14 cellular contexts compared by ENCODE assay signal in genomic region chr2:23698733-23699391, GRCh38.
DNase-seq lines count a peak whose midpoint lies in the region; ATAC-seq and TF ChIP-seq lines count a peak whose summit lies in the region.
"Had no signal": no experiment of that assay in that cellular context is flagged by ENCODE, and none has a peak within 500 bp of the region (broad histone marks: within the 10 kb centered on the region; RNA-seq: fewer than 3 reads in every experiment).

No MANE protein-coding gene starts in this region.

- H3K4me2 ChIP-seq in fibroblast of lung (ENCODE audit: extremely low read depth, insufficient read depth, low read length), result peak overlapping the region; percentile 27

- no peaks in the 10 kb centered on the region for H3K79me2 ChIP-seq in fibroblast of lung (ENCODE audit: control insufficient read depth, insufficient read depth, low read length)

- H3K9me3 ChIP-seq in T-helper 17 cell (ENCODE audit: control insufficient read depth, low read length, poor library complexity, severe bottlenecking) (no peaks in the 10 kb centered on the region), fibroblast of lung (ENCODE audit: control insufficient read depth, insufficient read depth, low read depth, low read length) (no peaks in the 10 kb centered on the region), left lung (no peaks in the 10 kb centered on the region)

- H3K9me3 Mint-ChIP-seq in effector memory CD8-positive, alpha-beta T cell, result no peaks in the 10 kb centered on the region
- H3K9me3 Mint-ChIP-seq: activated CD8-positive, alpha-beta T cell treated with anti-CD3 and anti-CD28 coated beads for 36 hours; central memory CD8-positive, alpha-beta T cell; T-helper 2 cell treated with Interferon-gamma antibody and Interleukin-4, amounts not matched to agents 5 μg/mL and 100 μg/mL, for 36 hours had no signal

- no peak overlapping the region for H2AFZ ChIP-seq in fibroblast of lung (ENCODE audit: low read length)

- DNase-seq in M059J (ENCODE audit: low read depth) (peak; percentile 20), T-helper 17 cell (no peak), fibroblast of lung (ENCODE audit: low read depth in 2 of 2) (peak; percentile 43 to 70), pulmonary artery endothelial cell (ENCODE audit: low read depth, low spot score) (peak; percentile 22), left lung (no peak)
- no peak for DNase-seq in activated T-cell treated with anti-CD3 and anti-CD28 coated beads, Interleukin-2, amount 50 U/mL, for 1 hour
- no peak for DNase-seq in effector memory CD8-positive, alpha-beta T cell
- DNase-seq: activated CD8-positive, alpha-beta T cell treated with anti-CD3 and anti-CD28 coated beads for 36 hours; activated naive CD4-positive, alpha-beta T cell treated with Interleukin-2 at 50 U/mL for 16 hours; naive B cell had no signal

- no peak for TF ChIP-seq CTCF in fibroblast of lung (conservative IDR thresholded peaks at IDR 0.05 in 1 of 2, IDR thresholded peaks at IDR 0.05 in 1 of 2; ENCODE audit: low read depth in 1 of 2, low read length in 2 of 2)
- TF ChIP-seq CTCF in left lung (IDR thresholded peaks at IDR 0.05), result no peak

- H3K36me3 ChIP-seq in fibroblast of lung (ENCODE audit: control insufficient read depth, insufficient read depth, low read length), result peaks cover 4% of the 10 kb centered on the region
- H3K36me3 ChIP-seq in left lung, result peaks cover 0 to 22% of the 10 kb centered on the region in 2 donors

- H3K4me3 ChIP-seq in fibroblast of lung (replicated peaks in 1 of 4; ENCODE audit: control extremely low read depth in 1 of 4, insufficient read depth in 1 of 4, low read depth in 3 of 4, low read length in 4 of 4), result no peak overlapping the region
- no peak overlapping the region for H3K4me3 ChIP-seq in left lung

- H3K27me3 Mint-ChIP-seq in T-helper 17 cell, result no peaks in the 10 kb centered on the region
- no peaks in the 10 kb centered on the region for H3K27me3 Mint-ChIP-seq in effector memory CD8-positive, alpha-beta T cell
- H3K27me3 Mint-ChIP-seq: activated CD8-positive, alpha-beta T cell treated with anti-CD3 and anti-CD28 coated beads for 36 hours; central memory CD8-positive, alpha-beta T cell; naive B cell had no signal

- H3K4me1 Mint-ChIP-seq in T-helper 17 cell, result peaks cover 2% of the 10 kb centered on the region
- peaks cover 2 to 12% of the 10 kb centered on the region in 2 donors for H3K4me1 Mint-ChIP-seq in effector memory CD8-positive, alpha-beta T cell (ENCODE audit: low read depth in 2 of 2)

- H3K9ac ChIP-seq in fibroblast of lung (ENCODE audit: insufficient read depth, low read length), result no peak overlapping the region

- no peak for ATAC-seq in T-helper 17 cell
- no peak for ATAC-seq in HG02763 (IDR thresholded peaks at IDR 0.05; ENCODE audit: unreplicated experiment)
- ATAC-seq in effector memory CD8-positive, alpha-beta T cell (replicated peaks), result no peak
- ATAC-seq in left lung, result no peak
- ATAC-seq: activated CD8-positive, alpha-beta T cell treated with anti-CD3 and anti-CD28 coated beads for 36 hours; Panc1 had no signal

- H3K4me1 ChIP-seq in fibroblast of lung (ENCODE audit: control insufficient read depth, extremely low read depth, insufficient read depth, low read length) (peaks cover 16% of the 10 kb centered on the region), left lung (no peaks in the 10 kb centered on the region)

- H3K27me3 ChIP-seq in fibroblast of lung (ENCODE audit: control insufficient read depth, insufficient read depth, low read length) (no peaks in the 10 kb centered on the region), left lung (no peaks in the 10 kb centered on the region)

- H3K27ac Mint-ChIP-seq in T-helper 17 cell, result peak overlapping the region; percentile 79
- H3K27ac Mint-ChIP-seq in effector memory CD8-positive, alpha-beta T cell, result no peak overlapping the region
- H3K27ac Mint-ChIP-seq: activated CD8-positive, alpha-beta T cell treated with anti-CD3 and anti-CD28 coated beads for 36 hours; T-helper 2 cell treated with Interferon-gamma antibody and Interleukin-4, amounts not matched to agents 5 μg/mL and 100 μg/mL, for 36 hours had no signal

- H4K20me1 ChIP-seq in fibroblast of lung (ENCODE audit: control insufficient read depth, extremely low read depth, insufficient read depth, low read length), result no peaks in the 10 kb centered on the region

- no peak overlapping the region for H3K4me3 Mint-ChIP-seq in T-helper 17 cell
- H3K4me3 Mint-ChIP-seq in effector memory CD8-positive, alpha-beta T cell, result no peak overlapping the region
- H3K4me3 Mint-ChIP-seq: activated CD8-positive, alpha-beta T cell treated with anti-CD3 and anti-CD28 coated beads for 36 hours; central memory CD8-positive, alpha-beta T cell; naive B cell; T-helper 2 cell treated with Interferon-gamma antibody and Interleukin-4, amounts not matched to agents 5 μg/mL and 100 μg/mL, for 36 hours had no signal

- H3K27ac ChIP-seq in fibroblast of lung (ENCODE audit: insufficient read depth, low read length), result no peak overlapping the region
- H3K27ac ChIP-seq in left lung, result no peak overlapping the region

- peaks cover 3% of the 10 kb centered on the region for H3K36me3 Mint-ChIP-seq in T-helper 17 cell (ENCODE audit: low read depth)
- H3K36me3 Mint-ChIP-seq in effector memory CD8-positive, alpha-beta T cell (ENCODE audit: insufficient read depth), result peaks cover 3% of the 10 kb centered on the region

- intact Hi-C loops in left lung (cut with DNase I), result no loop called here

Comparison
In these comparisons a context has a peak if more than half of its experiments do, and no peak if none do; other contexts are left out.
1. DNase-seq: peak in M059J (single experiment), fibroblast of lung (2 of 2) and pulmonary artery endothelial cell (single experiment); none in T-helper 17 cell (0 of 3), activated T-cell treated with anti-CD3 and anti-CD28 coated beads, Interleukin-2, amount 50 U/mL, for 1 hour (single experiment), effector memory CD8-positive, alpha-beta T cell (0 of 3) and left lung (0 of 2).